ENCODE assay signal across 8 cellular contexts in genomic region chr16:47143677-47144558, GRCh38. TPM values are rescaled to one million over a fixed set of nuclear protein-coding genes. Genes with fewer than 3 reads are reported as not detected.
DNase-seq lines count a peak whose midpoint lies in the region; ATAC-seq and TF ChIP-seq lines count a peak whose summit lies in the region.

Gene NETO2, minus strand, starts transcription at chr16:47143945. Its CDS starts 333 bp downstream, at chr16:47143612.

- WGBS in ovary, 3 donors, result 1% methylated on average over 36 to 130 of the region's 130 CpGs
- under 1% methylated on average over 130 of the region's 130 CpGs for WGBS in urinary bladder

- DNase-seq in DMS53 treated with DMSO at 0.1 percent for 48 hours (lab: John Stamatoyannopoulos, UW; ENCODE audit: unreplicated experiment) (peak; percentile 55), HPDE6-E6E7 (ENCODE audit: extremely low spot score) (peak; percentile 57), SHP77 treated with DMSO at 0.1 percent for 48 hours (lab: John Stamatoyannopoulos, UW) (peak; percentile 72), glomerular endothelial cell (ENCODE audit: extremely low read depth, low read depth, low spot score) (no peak), ovary (peak; percentile 17 to 60 (median 32))
- peak; percentile 35 for DNase-seq in activated gamma-delta T cell treated with anti-CD3 and anti-CD28 coated beads, Interleukin-2, amount 50 U/mL, for 16 hours (ENCODE audit: low read depth)

- no peaks in the 10 kb centered on the region for H3K27me3 ChIP-seq in ovary

- no peaks in the 10 kb centered on the region for H3K9me3 ChIP-seq in ovary

- no peak for TF ChIP-seq POLR2A in ovary (IDR thresholded peaks at IDR 0.05)

- no peak for TF ChIP-seq CTCF in ovary (IDR thresholded peaks at IDR 0.05)

- H3K36me3 ChIP-seq in ovary (no peaks in the 10 kb centered on the region), urinary bladder (ENCODE audit: insufficient read depth) (no peaks in the 10 kb centered on the region)

- intact Hi-C loops in ovary (cut with DNase I), result loop anchor here in 2 of 4 donors (2.0 to 10.0 kb wide), 4 partner anchors 31 to 1013 kb away; partner anchors contain the start of gene ABCC12 (in 2 of the 2)

- H3K4me1 ChIP-seq in ovary (ENCODE audit: insufficient read depth) (peaks cover 1% of the 10 kb centered on the region), urinary bladder (ENCODE audit: insufficient read depth) (no peaks in the 10 kb centered on the region)

- H3K27ac ChIP-seq in ovary, result no peak within 1 kb of the TSS
- H3K27ac ChIP-seq in urinary bladder (ENCODE audit: low read depth), result no peak within 1 kb of the TSS

- ATAC-seq in GM21360 (IDR thresholded peaks at IDR 0.05; ENCODE audit: unreplicated experiment), result peak; percentile 44

- H3K4me3 ChIP-seq in ovary (peak within 1 kb of the TSS; percentile 41), urinary bladder (ENCODE audit: low read depth, low read length) (peak within 1 kb of the TSS; percentile 54)

- TF ChIP-seq EP300 in ovary (IDR thresholded peaks at IDR 0.05), result no peak

RNA-seq across cellular contexts. Expression of gene NETO2, which starts in this region (rescaled TPM):
- total RNA-seq in glomerular endothelial cell (32.3 and 42.6 TPM in 2 replicates), ovary (1 to 10 TPM in 4 of 7 donors, under 1 TPM in 3; 0.53 to 2.7 (median 1.5) TPM), urinary bladder (17.9 TPM)
- polyA plus RNA-seq in ovary (1 to 10 TPM; 2.2 to 6.3 TPM), urinary bladder (2.2 TPM)
